In genomic region chr16:84518804-84519341, GRCh38 we compare ENCODE assay signal across 10 cellular contexts. TPM values are rescaled to one million over a fixed set of nuclear protein-coding genes. Genes with fewer than 3 reads are reported as not detected.
DNase-seq lines count a peak whose midpoint lies in the region; ATAC-seq and TF ChIP-seq lines count a peak whose summit lies in the region.
"Had no signal": no experiment of that assay in that cellular context is flagged by ENCODE, and none has a peak within 500 bp of the region (broad histone marks: within the 10 kb centered on the region; RNA-seq: fewer than 3 reads in every experiment).

No MANE protein-coding gene starts in this region.

- peak; percentile 56 for DNase-seq in NCI-H1436 (lab: John Stamatoyannopoulos, UW)
- DNase-seq in NCI-H1436 treated with DMSO at 0.1 percent for 48 hours (lab: John Stamatoyannopoulos, UW), result no peak
- DNase-seq in activated CD4-positive, alpha-beta T cell treated with anti-CD3 and anti-CD28 coated beads for 4 hours, result peak; percentile 42 to 49
- peak; percentile 68 for DNase-seq in activated naive CD8-positive, alpha-beta T cell treated with anti-CD3 and anti-CD28 coated beads, Interleukin-2, amount 50 U/mL, for 24 hours
- peak; percentile 23 to 77 for DNase-seq in stimulated activated effector memory CD8-positive, alpha-beta T cell treated with anti-CD3 and anti-CD28 coated beads, Interleukin-12 subunit alpha, Interleukin-12 subunit beta, amount 100 ng/mL, for 72 hours (ENCODE audit: low spot score in 2 of 2)
- DNase-seq in mesothelial cell of epicardium (ENCODE audit: low spot score in 2 of 2, unreplicated experiment in 2 of 2), result no peak
- no peak for DNase-seq in DMS 273 (lab: John Stamatoyannopoulos, UW; ENCODE audit: unreplicated experiment)
- DNase-seq: dorsolateral prefrontal cortex, GF-D8 had no signal

- peak overlapping the region; percentile 21 for H3K4me3 Mint-ChIP-seq in activated naive CD8-positive, alpha-beta T cell treated with anti-CD3 and anti-CD28 coated beads, Interleukin-2, amount 50 U/mL, for 24 hours
- H3K4me3 Mint-ChIP-seq in stimulated activated effector memory CD8-positive, alpha-beta T cell treated with anti-CD3 and anti-CD28 coated beads, Interleukin-12 subunit alpha, Interleukin-12 subunit beta, amount 100 ng/mL, for 72 hours, result peak overlapping the region; percentile 42
- no peak overlapping the region for H3K4me3 Mint-ChIP-seq in mesothelial cell of epicardium

- peak overlapping the region; percentile 70 for H3K27ac Mint-ChIP-seq in activated naive CD8-positive, alpha-beta T cell treated with anti-CD3 and anti-CD28 coated beads, Interleukin-2, amount 50 U/mL, for 24 hours
- H3K27ac Mint-ChIP-seq in stimulated activated effector memory CD8-positive, alpha-beta T cell treated with anti-CD3 and anti-CD28 coated beads, Interleukin-12 subunit alpha, Interleukin-12 subunit beta, amount 100 ng/mL, for 72 hours, result peak overlapping the region; percentile 49
- no peak overlapping the region for H3K27ac Mint-ChIP-seq in mesothelial cell of epicardium

- H3K36me3 Mint-ChIP-seq in activated naive CD8-positive, alpha-beta T cell treated with anti-CD3 and anti-CD28 coated beads, Interleukin-2, amount 50 U/mL, for 24 hours (ENCODE audit: low read depth), result no peaks in the 10 kb centered on the region
- H3K36me3 Mint-ChIP-seq in stimulated activated effector memory CD8-positive, alpha-beta T cell treated with anti-CD3 and anti-CD28 coated beads, Interleukin-12 subunit alpha, Interleukin-12 subunit beta, amount 100 ng/mL, for 72 hours, result peaks cover 18% of the 10 kb centered on the region
- no peaks in the 10 kb centered on the region for H3K36me3 Mint-ChIP-seq in mesothelial cell of epicardium

- no peak for TF ChIP-seq CTCF in mesothelial cell of epicardium (IDR thresholded peaks at IDR 0.05; ENCODE audit: unreplicated experiment)

- H3K27me3 Mint-ChIP-seq in activated naive CD8-positive, alpha-beta T cell treated with anti-CD3 and anti-CD28 coated beads, Interleukin-2, amount 50 U/mL, for 24 hours, result no peaks in the 10 kb centered on the region
- no peaks in the 10 kb centered on the region for H3K27me3 Mint-ChIP-seq in mesothelial cell of epicardium (ENCODE audit: low read depth)

- no peaks in the 10 kb centered on the region for H3K9me3 Mint-ChIP-seq in activated naive CD8-positive, alpha-beta T cell treated with anti-CD3 and anti-CD28 coated beads, Interleukin-2, amount 50 U/mL, for 24 hours
- no peaks in the 10 kb centered on the region for H3K9me3 Mint-ChIP-seq in stimulated activated effector memory CD8-positive, alpha-beta T cell treated with anti-CD3 and anti-CD28 coated beads, Interleukin-12 subunit alpha, Interleukin-12 subunit beta, amount 100 ng/mL, for 72 hours
- no peaks in the 10 kb centered on the region for H3K9me3 Mint-ChIP-seq in mesothelial cell of epicardium

- ATAC-seq in activated naive CD8-positive, alpha-beta T cell treated with anti-CD3 and anti-CD28 coated beads, Interleukin-2, amount 50 U/mL, for 24 hours, result peak; percentile 48
- peak; percentile 69 for ATAC-seq in stimulated activated effector memory CD8-positive, alpha-beta T cell treated with anti-CD3 and anti-CD28 coated beads, Interleukin-12 subunit alpha, Interleukin-12 subunit beta, amount 100 ng/mL, for 72 hours
- ATAC-seq in HG02884 (IDR thresholded peaks at IDR 0.05; ENCODE audit: unreplicated experiment), result no peak

- peaks cover 62% of the 10 kb centered on the region for H3K4me1 Mint-ChIP-seq in activated naive CD8-positive, alpha-beta T cell treated with anti-CD3 and anti-CD28 coated beads, Interleukin-2, amount 50 U/mL, for 24 hours
- H3K4me1 Mint-ChIP-seq in stimulated activated effector memory CD8-positive, alpha-beta T cell treated with anti-CD3 and anti-CD28 coated beads, Interleukin-12 subunit alpha, Interleukin-12 subunit beta, amount 100 ng/mL, for 72 hours, result peaks cover 49% of the 10 kb centered on the region
- peaks cover 37% of the 10 kb centered on the region for H3K4me1 Mint-ChIP-seq in mesothelial cell of epicardium

RNA-seq across cellular contexts. Expression of gene MEAK7, which starts 14.4 kb away (rescaled TPM):
- total RNA-seq in mesothelial cell of epicardium, result 37.9 to 42.7 TPM (median 39.6 TPM) in 3 replicates

Comparison
In these comparisons a context has a peak if more than half of its experiments do, and no peak if none do; other contexts are left out.
1. DNase-seq: peak in NCI-H1436 (single experiment), activated CD4-positive, alpha-beta T cell treated with anti-CD3 and anti-CD28 coated beads for 4 hours (2 of 2), activated naive CD8-positive, alpha-beta T cell treated with anti-CD3 and anti-CD28 coated beads, Interleukin-2, amount 50 U/mL, for 24 hours (single experiment) and stimulated activated effector memory CD8-positive, alpha-beta T cell treated with anti-CD3 and anti-CD28 coated beads, Interleukin-12 subunit alpha, Interleukin-12 subunit beta, amount 100 ng/mL, for 72 hours (2 of 2); none in NCI-H1436 treated with DMSO at 0.1 percent for 48 hours (single experiment), mesothelial cell of epicardium (0 of 2) and DMS 273 (single experiment).